In the genomic region with DNA sequence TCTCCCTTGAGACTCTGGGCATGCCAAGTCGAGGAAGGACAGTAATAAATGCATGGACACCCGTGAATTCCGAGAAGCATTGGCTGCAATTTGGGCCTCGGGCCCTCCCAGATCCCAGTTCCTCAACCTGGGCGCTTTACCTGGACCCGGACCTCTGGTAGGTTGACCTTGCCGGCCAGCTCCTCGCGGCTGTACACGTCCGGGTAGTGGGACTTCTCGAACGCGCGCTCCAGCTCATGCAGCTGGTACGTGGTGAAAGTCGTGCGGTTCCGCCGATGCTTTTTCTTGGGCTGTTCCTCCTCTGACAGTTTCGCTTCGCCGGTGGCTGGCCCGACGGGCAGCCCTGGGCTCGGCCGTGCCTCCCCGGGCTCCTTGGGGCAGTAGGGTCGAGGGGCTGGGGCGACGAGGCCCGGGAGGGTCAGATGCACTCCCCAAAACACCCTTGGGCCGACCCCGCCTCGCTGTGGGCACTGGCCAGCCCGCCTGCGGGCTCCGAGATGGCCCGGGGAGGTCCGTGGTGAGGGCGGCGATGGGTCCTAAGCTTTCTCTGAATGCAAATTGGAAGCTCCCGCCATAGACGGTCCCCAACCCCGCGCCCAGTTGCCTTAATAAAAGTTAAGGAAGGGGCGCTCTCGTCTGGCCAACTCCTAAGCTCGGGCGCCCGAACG, we compare ENCODE assay signal across 11 cellular contexts. TPM values are rescaled to one million over a fixed set of nuclear protein-coding genes. Genes with fewer than 3 reads are reported as not detected.
A peak's percentile ranks its signal among the peaks of the same experiment; 100 is the strongest.
DNase-seq lines count a peak whose midpoint lies in the region; ATAC-seq and TF ChIP-seq lines count a peak whose summit lies in the region.
"Had no signal": no experiment of that assay in that cellular context is flagged by ENCODE, and none has a peak within 500 bp of the region (broad histone marks: within the 10 kb centered on the region; RNA-seq: fewer than 3 reads in every experiment).

No MANE protein-coding gene starts in this region.

- DNase-seq in activated CD8-positive, alpha-beta T cell treated with anti-CD3 and anti-CD28 coated beads for 36 hours: peak; percentile 12
- DNase-seq in activated CD8-positive, alpha-beta T cell treated with anti-CD3 and anti-CD28 coated beads, Interleukin-2, amount 10 ng/mL, durations not matched to agents 7 days and 5 days: no peak
- DNase-seq in T-helper 17 cell (no peak), stomach (no peak), mesendoderm (no peak)
- DNase-seq: GOT3 had no signal

- no peaks in the 10 kb centered on the region for H3K36me3 Mint-ChIP-seq in activated CD8-positive, alpha-beta T cell treated with anti-CD3 and anti-CD28 coated beads for 36 hours (ENCODE audit: low read depth)
- H3K36me3 Mint-ChIP-seq in activated CD8-positive, alpha-beta T cell treated with anti-CD3 and anti-CD28 coated beads, Interleukin-2, amount 10 ng/mL, durations not matched to agents 7 days and 5 days (ENCODE audit: low read depth): no peaks in the 10 kb centered on the region
- H3K36me3 Mint-ChIP-seq in T-helper 17 cell (ENCODE audit: low read depth): peaks cover 3% of the 10 kb centered on the region

- H3K79me2 ChIP-seq in mesendoderm (ENCODE audit: control insufficient read depth, insufficient read depth, low read length): no peaks in the 10 kb centered on the region

- TF ChIP-seq POLR2A in stomach (IDR thresholded peaks at IDR 0.05): no peak

- intact Hi-C loops in activated CD8-positive, alpha-beta T cell treated with anti-CD3 and anti-CD28 coated beads for 36 hours (cut with micrococcal nuclease): no loop called here
- intact Hi-C loops in stomach (cut with DNase I; ENCODE audit: low total_unique reads): no loop called here

- no peak overlapping the region for H4K5ac ChIP-seq in mesendoderm (ENCODE audit: low read length)

- H4K8ac ChIP-seq in mesendoderm (ENCODE audit: low read depth, low read length): no peak overlapping the region

- POLR2A ChIA-PET in activated CD8-positive, alpha-beta T cell treated with anti-CD3 and anti-CD28 coated beads for 36 hours (lab: Charles Lee): no interaction called here
- POLR2A ChIA-PET in activated CD8-positive, alpha-beta T cell treated with anti-CD3 and anti-CD28 coated beads, Interleukin-2, amount 10 ng/mL, durations not matched to agents 7 days and 5 days (lab: Charles Lee): no interaction called here

- no peak overlapping the region for H3K4me3 Mint-ChIP-seq in activated CD8-positive, alpha-beta T cell treated with anti-CD3 and anti-CD28 coated beads for 36 hours
- H3K4me3 Mint-ChIP-seq in activated CD8-positive, alpha-beta T cell treated with anti-CD3 and anti-CD28 coated beads, Interleukin-2, amount 10 ng/mL, durations not matched to agents 7 days and 5 days: no peak overlapping the region
- peak overlapping the region; percentile 53 for H3K4me3 Mint-ChIP-seq in T-helper 17 cell

- H2AK5ac ChIP-seq in mesendoderm (ENCODE audit: low read length): no peak overlapping the region

- peak overlapping the region; percentile 69; the same call in 1 of the 2 replicates for H3K4me3 ChIP-seq in iPS-18c (ENCODE audit: insufficient read depth, low read depth, low read length)
- peak overlapping the region; percentile 29 to 49 (median 36) for H3K4me3 ChIP-seq in stomach
- no peak overlapping the region for H3K4me3 ChIP-seq in mesendoderm (ENCODE audit: low read length)

- no peak for TF ChIP-seq CTCF in activated CD8-positive, alpha-beta T cell treated with anti-CD3 and anti-CD28 coated beads for 36 hours (IDR thresholded peaks at IDR 0.05)
- TF ChIP-seq CTCF in stomach (IDR thresholded peaks at IDR 0.05): no peak

- TF ChIP-seq EP300 in stomach (IDR thresholded peaks at IDR 0.05): no peak

- H3K9me3 Mint-ChIP-seq in activated CD8-positive, alpha-beta T cell treated with anti-CD3 and anti-CD28 coated beads for 36 hours: no peaks in the 10 kb centered on the region
- H3K9me3 Mint-ChIP-seq in activated CD8-positive, alpha-beta T cell treated with anti-CD3 and anti-CD28 coated beads, Interleukin-2, amount 10 ng/mL, durations not matched to agents 7 days and 5 days (ENCODE audit: insufficient read depth): no peaks in the 10 kb centered on the region

- no peak overlapping the region for H2BK120ac ChIP-seq in mesendoderm (ENCODE audit: low read depth, low read length)

- H3K27ac ChIP-seq in stomach (no peak overlapping the region), mesendoderm (ENCODE audit: low read depth, low read length) (no peak overlapping the region)

- 1 to 6% (median 4%) methylated on average over 18 to 52 of the region's 52 CpGs for WGBS in stomach, 5 donors
- WGBS in mesendoderm (ENCODE audit: extremely low coverage, insufficient coverage, low lambda C conversion rate): no CpG with 5 or more reads among the region's 52 CpGs

- no peak overlapping the region for H3K56ac ChIP-seq in mesendoderm (ENCODE audit: low read length)

- no peak overlapping the region for H2BK15ac ChIP-seq in mesendoderm (replicated peaks; ENCODE audit: low read depth)

- H3K27me3 Mint-ChIP-seq in activated CD8-positive, alpha-beta T cell treated with anti-CD3 and anti-CD28 coated beads for 36 hours: peaks cover 79% of the 10 kb centered on the region
- H3K27me3 Mint-ChIP-seq in activated CD8-positive, alpha-beta T cell treated with anti-CD3 and anti-CD28 coated beads, Interleukin-2, amount 10 ng/mL, durations not matched to agents 7 days and 5 days (ENCODE audit: low read depth): peaks cover 76% of the 10 kb centered on the region
- peaks cover 83% of the 10 kb centered on the region for H3K27me3 Mint-ChIP-seq in T-helper 17 cell

- H3K18ac ChIP-seq in mesendoderm (ENCODE audit: low read length): no peak overlapping the region

- H3K27ac Mint-ChIP-seq in activated CD8-positive, alpha-beta T cell treated with anti-CD3 and anti-CD28 coated beads for 36 hours: no peak overlapping the region
- no peak overlapping the region for H3K27ac Mint-ChIP-seq in activated CD8-positive, alpha-beta T cell treated with anti-CD3 and anti-CD28 coated beads, Interleukin-2, amount 10 ng/mL, durations not matched to agents 7 days and 5 days
- no peak overlapping the region for H3K27ac Mint-ChIP-seq in T-helper 17 cell

- ATAC-seq in activated CD8-positive, alpha-beta T cell treated with anti-CD3 and anti-CD28 coated beads for 36 hours: no peak
- no peak for ATAC-seq in activated CD8-positive, alpha-beta T cell treated with anti-CD3 and anti-CD28 coated beads, Interleukin-2, amount 10 ng/mL, durations not matched to agents 7 days and 5 days
- ATAC-seq in T-helper 17 cell: no peak
- no peak for ATAC-seq in HG02884 (IDR thresholded peaks at IDR 0.05; ENCODE audit: unreplicated experiment)
- ATAC-seq in HG02759 (IDR thresholded peaks at IDR 0.05; ENCODE audit: unreplicated experiment): no peak

- H3K27me3 ChIP-seq in stomach (peaks cover 29 to 100% (median 99%) of the 10 kb centered on the region in 3 donors), mesendoderm (ENCODE audit: insufficient read depth, low read length, poor library complexity) (peaks cover 71% of the 10 kb centered on the region)

- H3K4me1 ChIP-seq in stomach: peaks cover 32 to 52% (median 46%) of the 10 kb centered on the region in 4 donors
- peaks cover 3% of the 10 kb centered on the region for H3K4me1 ChIP-seq in mesendoderm (ENCODE audit: control insufficient read depth, low read depth, low read length)

- no peaks in the 10 kb centered on the region for H3K79me1 ChIP-seq in mesendoderm (ENCODE audit: low read length)

- no peak overlapping the region for H3K9ac ChIP-seq in mesendoderm (ENCODE audit: low read length)

- H3K23ac ChIP-seq in mesendoderm (ENCODE audit: low read length): no peak overlapping the region

- H3K4me1 Mint-ChIP-seq in activated CD8-positive, alpha-beta T cell treated with anti-CD3 and anti-CD28 coated beads for 36 hours (ENCODE audit: low read depth): peaks cover 24% of the 10 kb centered on the region
- H3K4me1 Mint-ChIP-seq in activated CD8-positive, alpha-beta T cell treated with anti-CD3 and anti-CD28 coated beads, Interleukin-2, amount 10 ng/mL, durations not matched to agents 7 days and 5 days (ENCODE audit: low read depth): peaks cover 21% of the 10 kb centered on the region
- H3K4me1 Mint-ChIP-seq in T-helper 17 cell: peaks cover 28% of the 10 kb centered on the region

- no peaks in the 10 kb centered on the region for H3K9me3 ChIP-seq in T-helper 17 cell (ENCODE audit: control insufficient read depth, low read length, poor library complexity, severe bottlenecking)
- no peaks in the 10 kb centered on the region for H3K9me3 ChIP-seq in iPS-18c (ENCODE audit: control insufficient read depth, insufficient read depth, low read length)
- peaks cover 0 to 11% (median 0%) of the 10 kb centered on the region in 4 donors for H3K9me3 ChIP-seq in stomach

- H3K4me2 ChIP-seq in mesendoderm (ENCODE audit: low read length): no peak overlapping the region

- H3K4ac ChIP-seq in mesendoderm (ENCODE audit: low read depth, low read length): no peak overlapping the region

- no peak overlapping the region for H2BK5ac ChIP-seq in mesendoderm (ENCODE audit: low read length)

- H3K36me3 ChIP-seq in stomach (no peaks in the 10 kb centered on the region), mesendoderm (ENCODE audit: control insufficient read depth, insufficient read depth, low read length) (no peaks in the 10 kb centered on the region)

- CTCF ChIA-PET in activated CD8-positive, alpha-beta T cell treated with anti-CD3 and anti-CD28 coated beads for 36 hours (lab: Charles Lee): interaction anchor here (1.2 to 4.5 kb wide), 4 partner anchors 23 to 187 kb away, joined by 3 to 28 read pairs (median 9); no protein-coding TSS in a partner anchor
- CTCF ChIA-PET in activated CD8-positive, alpha-beta T cell treated with anti-CD3 and anti-CD28 coated beads, Interleukin-2, amount 10 ng/mL, durations not matched to agents 7 days and 5 days (lab: Charles Lee): interaction anchor here (1.2 to 1.8 kb wide), 4 partner anchors 22 to 188 kb away, joined by 3 to 6 read pairs (median 4); no protein-coding TSS in a partner anchor

RNA-seq across cellular contexts. Expression of gene RAX, which starts 0.9 kb away (rescaled TPM):
- not detected for total RNA-seq in activated CD8-positive, alpha-beta T cell treated with anti-CD3 and anti-CD28 coated beads for 36 hours
- total RNA-seq in activated CD8-positive, alpha-beta T cell treated with anti-CD3 and anti-CD28 coated beads, Interleukin-2, amount 10 ng/mL, durations not matched to agents 7 days and 5 days: not detected
- total RNA-seq in T-helper 17 cell: not detected
- not detected for total RNA-seq in stomach
- polyA plus RNA-seq in stomach: under 1 TPM in 1 of 3 donors, not detected in 2; 0.05 TPM
- polyA plus RNA-seq in mesendoderm (2013, experiment 1 of 2): 0.06 TPM
- polyA plus RNA-seq in mesendoderm (2013, experiment 2 of 2): 0.04 TPM
- total RNA-seq: dermis microvascular lymphatic vessel endothelial cell, left lobe of liver had no signal

RNA-seq across cellular contexts. Expression of gene CPLX4, which starts 46.1 kb away (rescaled TPM):
- not detected for total RNA-seq in activated CD8-positive, alpha-beta T cell treated with anti-CD3 and anti-CD28 coated beads for 36 hours
- total RNA-seq in activated CD8-positive, alpha-beta T cell treated with anti-CD3 and anti-CD28 coated beads, Interleukin-2, amount 10 ng/mL, durations not matched to agents 7 days and 5 days: not detected
- total RNA-seq in T-helper 17 cell (not detected), stomach (not detected)
- not detected for polyA plus RNA-seq in stomach
- polyA plus RNA-seq in mesendoderm (2013, experiment 1 of 2): not detected
- polyA plus RNA-seq in mesendoderm (2013, experiment 2 of 2): not detected
- total RNA-seq: dermis microvascular lymphatic vessel endothelial cell, left lobe of liver had no signal

RNA-seq across cellular contexts. Expression of gene GRP, which starts 52.4 kb away (rescaled TPM):
- not detected for total RNA-seq in activated CD8-positive, alpha-beta T cell treated with anti-CD3 and anti-CD28 coated beads for 36 hours
- total RNA-seq in activated CD8-positive, alpha-beta T cell treated with anti-CD3 and anti-CD28 coated beads, Interleukin-2, amount 10 ng/mL, durations not matched to agents 7 days and 5 days: not detected
- total RNA-seq in T-helper 17 cell: not detected
- 1 to 10 TPM in 2 of 5 donors, not detected in 3; 2.4 to 3.2 TPM for total RNA-seq in stomach
- under 1 TPM in 2 of 3 donors, not detected in 1; 0.60 to 0.68 TPM for polyA plus RNA-seq in stomach
- polyA plus RNA-seq in mesendoderm (2013, experiment 1 of 2): 8.6 TPM
- polyA plus RNA-seq in mesendoderm (2013, experiment 2 of 2): 7.3 TPM
- total RNA-seq: dermis microvascular lymphatic vessel endothelial cell, left lobe of liver had no signal
